Comparison of ENCODE assay signal across 28 cellular contexts in genomic region chrX:153564047-153564606, GRCh38. TPM values are rescaled to one million over a fixed set of nuclear protein-coding genes. Genes with fewer than 3 reads are reported as not detected.
DNase-seq lines count a peak whose midpoint lies in the region; ATAC-seq and TF ChIP-seq lines count a peak whose summit lies in the region.
"Had no signal": no experiment of that assay in that cellular context is flagged by ENCODE, and none has a peak within 500 bp of the region (broad histone marks: within the 10 kb centered on the region; RNA-seq: fewer than 3 reads in every experiment).

No MANE protein-coding gene starts in this region.

- H3K4me1 ChIP-seq in hepatocyte (ENCODE audit: insufficient read depth) (no peaks in the 10 kb centered on the region), suprapubic skin (no peaks in the 10 kb centered on the region)
- H3K4me1 ChIP-seq: A549, thyroid gland had no signal

- no peaks in the 10 kb centered on the region for H4K20me1 ChIP-seq in hepatocyte (ENCODE audit: insufficient read depth, poor library complexity, severe bottlenecking)

- no peak overlapping the region for H3K27ac ChIP-seq in hepatocyte
- H3K27ac ChIP-seq in suprapubic skin = no peak overlapping the region
- H3K27ac ChIP-seq: A549, C4-2B, coronary artery, thyroid gland had no signal

- ATAC-seq in HG03432 (IDR thresholded peaks at IDR 0.05; ENCODE audit: unreplicated experiment) = no peak
- ATAC-seq: A549; activated naive CD8-positive, alpha-beta T cell treated with anti-CD3 and anti-CD28 coated beads, Interleukin-2, amount 50 U/mL, for 24 hours; left colon; stimulated activated naive CD8-positive, alpha-beta T cell treated with anti-CD3 and anti-CD28 coated beads, Interleukin-15, Interleukin-2, amounts not matched to agents 100 U/mL and 50 U/mL, for 24 hours had no signal

- H3K9me3 ChIP-seq in hepatocyte (ENCODE audit: low read depth) (no peaks in the 10 kb centered on the region), suprapubic skin (no peaks in the 10 kb centered on the region)
- H3K9me3 ChIP-seq: A549, thyroid gland had no signal

- H3K79me2 ChIP-seq in hepatocyte = no peaks in the 10 kb centered on the region

- 80% methylated on average over 14 of the region's 14 CpGs for WGBS in hepatocyte (ENCODE audit: low lambda C conversion rate, missing lambda C conversion rate)
- WGBS in suprapubic skin = 82% methylated on average over 5 of the region's 14 CpGs

- H3K36me3 ChIP-seq in hepatocyte (replicated peaks; ENCODE audit: insufficient read depth, low read depth) (no peaks in the 10 kb centered on the region), suprapubic skin (no peaks in the 10 kb centered on the region)
- H3K36me3 ChIP-seq: thyroid gland had no signal

- TF ChIP-seq CTCF in hepatocyte (IDR thresholded peaks at IDR 0.05; ENCODE audit: poor library complexity) (no peak), suprapubic skin (IDR thresholded peaks at IDR 0.05) (no peak)

- H2AFZ ChIP-seq in hepatocyte = no peak overlapping the region

- peak; percentile 65 for DNase-seq in NCI-H146 (lab: John Stamatoyannopoulos, UW)
- no peak for DNase-seq in NCI-H146 treated with DMSO at 0.1 percent for 48 hours (lab: John Stamatoyannopoulos, UW; ENCODE audit: unreplicated experiment)
- DNase-seq in COLO668 (lab: John Stamatoyannopoulos, UW; ENCODE audit: unreplicated experiment) = peak; percentile 62
- DNase-seq in NCI-H69 (lab: John Stamatoyannopoulos, UW) = peak; percentile 14
- DNase-seq in hepatocyte (ENCODE audit: low spot score) = peak; percentile 23
- no peak for DNase-seq in stimulated activated naive CD4-positive, alpha-beta T cell (lab: John Stamatoyannopoulos, UW)
- no peak for DNase-seq in suprapubic skin (ENCODE audit: low spot score in 2 of 2)
- DNase-seq: activated CD4-positive, alpha-beta T cell treated with anti-CD3 and anti-CD28 coated beads, Interleukin-2, amount 50 U/mL, for 48 hours; activated CD4-positive, CD25-positive, alpha-beta regulatory T cell; activated CD8-positive, alpha-beta memory T cell treated with anti-CD3 and anti-CD28 coated beads, Interleukin-2, amount 50 U/mL, for 48 hours; activated naive CD8-positive, alpha-beta T cell treated with anti-CD3 and anti-CD28 coated beads, Interleukin-2, amount 50 U/mL, for 24 hours; GDM1; glutamatergic neuron; GOT3; left colon; mesendoderm; NCI-H1436 treated with DMSO at 0.1 percent for 48 hours; NCI-H446; occipital lobe; stimulated activated CD4-positive, alpha-beta T cell treated with anti-CD3 and anti-CD28 coated beads, Interleukin-4, amount 100 ng/mL, for 1 hour; stimulated activated naive CD8-positive, alpha-beta T cell treated with anti-CD3 and anti-CD28 coated beads, Interleukin-15, Interleukin-2, amounts not matched to agents 100 U/mL and 50 U/mL, for 24 hours; T-helper 9 cell; thyroid gland had no signal

- no peak for TF ChIP-seq EP300 in suprapubic skin (IDR thresholded peaks at IDR 0.05)

- H3K27me3 ChIP-seq in hepatocyte (no peaks in the 10 kb centered on the region), suprapubic skin (no peaks in the 10 kb centered on the region)
- H3K27me3 ChIP-seq: thyroid gland had no signal

- no peak for TF ChIP-seq POLR2A in suprapubic skin (IDR thresholded peaks at IDR 0.05)

- no peak overlapping the region for H3K4me2 ChIP-seq in hepatocyte
- H3K4me2 ChIP-seq: A549 had no signal

- no peak overlapping the region for H3K4me3 ChIP-seq in hepatocyte
- no peak overlapping the region for H3K4me3 ChIP-seq in suprapubic skin
- H3K4me3 ChIP-seq: A549, coronary artery, thyroid gland had no signal

- H3K9me2 ChIP-seq in hepatocyte (replicated peaks; ENCODE audit: insufficient read depth) = no peaks in the 10 kb centered on the region

RNA-seq across cellular contexts. Expression of gene CCNQ, which starts 34.8 kb away (rescaled TPM):
- total RNA-seq in hepatocyte = 21.6 and 28.3 TPM in 2 replicates
- 26.7 and 31.3 TPM in 2 replicates for polyA plus RNA-seq in hepatocyte
- 10 to 100 TPM; 16.4 to 33.2 (median 29.3) TPM for total RNA-seq in suprapubic skin

RNA-seq across cellular contexts. Expression of gene ATP2B3, which starts 46.7 kb away (rescaled TPM):
- total RNA-seq in hepatocyte (0.12 TPM in 1 of 2 replicates, not detected in the other), suprapubic skin (not detected)
- 0.07 and 0.12 TPM in 2 replicates for polyA plus RNA-seq in hepatocyte
- total RNA-seq: M059J, thyroid gland had no signal

Comparison
In these comparisons a context has a peak if more than half of its experiments do, and no peak if none do; other contexts are left out.
1. DNase-seq: peak in NCI-H146 (single experiment), COLO668 (single experiment), NCI-H69 (single experiment) and hepatocyte (single experiment); none in NCI-H146 treated with DMSO at 0.1 percent for 48 hours (single experiment), stimulated activated naive CD4-positive, alpha-beta T cell (0 of 6) and suprapubic skin (0 of 2).